8 cellular contexts compared by ENCODE assay signal in genomic region chr4:6308890-6309643, GRCh38. TPM values are rescaled to one million over a fixed set of nuclear protein-coding genes. Genes with fewer than 3 reads are reported as not detected.
DNase-seq lines count a peak whose midpoint lies in the region; ATAC-seq and TF ChIP-seq lines count a peak whose summit lies in the region.

No MANE protein-coding gene starts in this region.

- H3K4me1 ChIP-seq in mesenchymal stem cell (ENCODE audit: control insufficient read depth, insufficient read depth, low read depth, low read length) = peaks cover 3% of the 10 kb centered on the region
- H3K4me1 ChIP-seq in uterus = no peaks in the 10 kb centered on the region

- CTCF ChIA-PET in activated naive CD4-positive, alpha-beta T cell treated with anti-CD3 and anti-CD28 coated beads for 36 hours (lab: Charles Lee) = interaction anchor here (0.6 to 1.8 kb wide), 4 partner anchors 19 to 40 kb away, joined by 3 to 5 read pairs (median 5); no protein-coding TSS in a partner anchor

- peak; percentile 15 for DNase-seq in activated naive CD4-positive, alpha-beta T cell treated with anti-CD3 and anti-CD28 coated beads for 36 hours
- no peak for DNase-seq in activated naive CD4-positive, alpha-beta T cell treated with anti-CD3 and anti-CD28 coated beads, Interleukin-2, amount 50 U/mL, for 16 hours
- DNase-seq in mesenchymal stem cell (no peak), uterus (peak in 1 of 2 donors; percentile 31), dedifferentiated amniotic fluid mesenchymal stem cell (ENCODE audit: extremely low spot score) (no peak), GM19238 (ENCODE audit: insufficient read length, low spot score) (no peak)

- no peak overlapping the region for H2BK120ac ChIP-seq in mesenchymal stem cell (ENCODE audit: low read depth, low read length)

- no peaks in the 10 kb centered on the region for H3K36me3 Mint-ChIP-seq in activated naive CD4-positive, alpha-beta T cell treated with anti-CD3 and anti-CD28 coated beads for 36 hours (ENCODE audit: low read depth)
- H3K36me3 Mint-ChIP-seq in brain = no peaks in the 10 kb centered on the region

- H3K9ac ChIP-seq in mesenchymal stem cell (ENCODE audit: low read length) = no peak overlapping the region

- no peak overlapping the region for H2BK12ac ChIP-seq in mesenchymal stem cell (ENCODE audit: low read length in 2 of 2)

- peaks cover 6 to 27% of the 10 kb centered on the region in 2 experiments for H3K36me3 ChIP-seq in mesenchymal stem cell (ENCODE audit: control insufficient read depth in 1 of 2, insufficient read depth in 2 of 2, low read depth in 1 of 2, low read length in 2 of 2)
- H3K36me3 ChIP-seq in uterus = no peaks in the 10 kb centered on the region

- 53% methylated on average over 55 of the region's 65 CpGs for WGBS in mesenchymal stem cell

- no peak for TF ChIP-seq POLR2A in uterus (IDR thresholded peaks at IDR 0.05)

- H4K8ac ChIP-seq in mesenchymal stem cell (ENCODE audit: low read length) = no peak overlapping the region

- H3K23ac ChIP-seq in mesenchymal stem cell (ENCODE audit: low read length in 2 of 2) = no peak overlapping the region

- H3K27me3 ChIP-seq in mesenchymal stem cell (ENCODE audit: control insufficient read depth in 1 of 2, insufficient read depth in 1 of 2, low read length in 2 of 2) (peaks cover 0 to 84% of the 10 kb centered on the region in 2 experiments), uterus (no peaks in the 10 kb centered on the region)

- no peak for ATAC-seq in GM19035 (IDR thresholded peaks at IDR 0.05; ENCODE audit: unreplicated experiment)

- H3K4me2 ChIP-seq in mesenchymal stem cell (ENCODE audit: low read length, poor library complexity, severe bottlenecking) = peak overlapping the region; percentile 67

- H3K27ac Mint-ChIP-seq in activated naive CD4-positive, alpha-beta T cell treated with anti-CD3 and anti-CD28 coated beads for 36 hours = no peak overlapping the region
- H3K27ac Mint-ChIP-seq in brain = peak overlapping the region in 2 of 5 experiments; percentile 42 to 59

- peaks cover 4% of the 10 kb centered on the region for H3K4me1 Mint-ChIP-seq in activated naive CD4-positive, alpha-beta T cell treated with anti-CD3 and anti-CD28 coated beads for 36 hours (ENCODE audit: low read depth)
- H3K4me1 Mint-ChIP-seq in brain = peaks cover 22% of the 10 kb centered on the region

- H3K4me3 Mint-ChIP-seq in activated naive CD4-positive, alpha-beta T cell treated with anti-CD3 and anti-CD28 coated beads for 36 hours = peak overlapping the region; percentile 31
- H3K4me3 Mint-ChIP-seq in brain = peak overlapping the region; percentile 79 to 87 (median 85)

- peak overlapping the region in 1 of 2 experiments; percentile 16 for H3K14ac ChIP-seq in mesenchymal stem cell (ENCODE audit: low read length in 2 of 2)

- H3K9me3 ChIP-seq in mesenchymal stem cell (ENCODE audit: control insufficient read depth, low read length) = peaks cover 8% of the 10 kb centered on the region
- H3K9me3 ChIP-seq in uterus = no peaks in the 10 kb centered on the region

- TF ChIP-seq CTCF in brain (conservative IDR thresholded peaks at IDR 0.05) (peak in 1 of 2 experiments; percentile 53), uterus (IDR thresholded peaks at IDR 0.05) (peak in 2 of 4 experiments; percentile 13 to 15)

- no peak overlapping the region for H3K18ac ChIP-seq in mesenchymal stem cell (ENCODE audit: low read depth in 1 of 2, low read length in 2 of 2)

- no peak overlapping the region for H2AK5ac ChIP-seq in mesenchymal stem cell (ENCODE audit: low read length, severe bottlenecking)

- intact Hi-C loops in activated naive CD4-positive, alpha-beta T cell treated with anti-CD3 and anti-CD28 coated beads for 36 hours (cut with micrococcal nuclease) = no loop called here
- intact Hi-C loops in uterus (cut with DNase I; ENCODE audit: low total_unique reads) = no loop called here

- no peak overlapping the region for H4K91ac ChIP-seq in mesenchymal stem cell (ENCODE audit: low read length)

- H3K79me1 ChIP-seq in mesenchymal stem cell (replicated peaks; ENCODE audit: low read length, poor library complexity, severe bottlenecking) = peaks cover 7% of the 10 kb centered on the region

- H3K27ac ChIP-seq in mesenchymal stem cell (ENCODE audit: low read length, poor library complexity, severe bottlenecking) (no peak overlapping the region), uterus (peak overlapping the region; percentile 31 to 48)

- H3K27me3 Mint-ChIP-seq in activated naive CD4-positive, alpha-beta T cell treated with anti-CD3 and anti-CD28 coated beads for 36 hours (ENCODE audit: low read depth) = peaks cover 36% of the 10 kb centered on the region
- peaks cover 20% of the 10 kb centered on the region for H3K27me3 Mint-ChIP-seq in brain

- H3K4ac ChIP-seq in mesenchymal stem cell (ENCODE audit: low read depth in 1 of 2, low read length in 2 of 2) = no peak overlapping the region

- no peak overlapping the region for H2BK5ac ChIP-seq in mesenchymal stem cell (ENCODE audit: low read depth, low read length, poor library complexity, severe bottlenecking)

- no peak overlapping the region for H2AFZ ChIP-seq in mesenchymal stem cell (ENCODE audit: low read depth, low read length)

- H2BK15ac ChIP-seq in mesenchymal stem cell (ENCODE audit: low read depth, poor library complexity, severe bottlenecking) = no peak overlapping the region

- H3K4me3 ChIP-seq in mesenchymal stem cell (ENCODE audit: insufficient read depth in 1 of 2, low read depth in 1 of 2, low read length in 2 of 2) (peak overlapping the region in 1 of 2 experiments; percentile 52), uterus (peak overlapping the region; percentile 30 to 56)

- H3K9me3 Mint-ChIP-seq in activated naive CD4-positive, alpha-beta T cell treated with anti-CD3 and anti-CD28 coated beads for 36 hours = no peaks in the 10 kb centered on the region
- H3K9me3 Mint-ChIP-seq in brain = peaks cover 0 to 8% (median 5%) of the 10 kb centered on the region in 5 experiments

RNA-seq across cellular contexts. Expression of gene WFS1, which starts 39.4 kb away (rescaled TPM):
- 1 to 10 TPM; 3.6 to 4.5 TPM for total RNA-seq in activated naive CD4-positive, alpha-beta T cell treated with anti-CD3 and anti-CD28 coated beads for 36 hours
- polyA plus RNA-seq in brain (ENCODE audit: insufficient read depth, low read depth, low replicate concordance) = 39.2 TPM
- polyA plus RNA-seq in mesenchymal stem cell (2013, experiment 1 of 2) = 34.5 TPM
- 32.5 TPM for polyA plus RNA-seq in mesenchymal stem cell (2013, experiment 2 of 2)
- total RNA-seq in uterus = 100 to 1,000 TPM in 1 of 4 donors, 10 to 100 TPM in 3; 27.5 to 118 (median 51.9) TPM

Comparison
In these comparisons a context has a peak if more than half of its experiments do, and no peak if none do; other contexts are left out.
1. RNA of gene WFS1, which starts 39.4 kb away (total RNA-seq): 27.5 to 118 TPM in uterus; 3.6 to 4.5 TPM in activated naive CD4-positive, alpha-beta T cell treated with anti-CD3 and anti-CD28 coated beads for 36 hours; every median in the first group is over 4 times any median in the second.